Comparison of ENCODE assay signal across 23 cellular contexts in the genomic region with DNA sequence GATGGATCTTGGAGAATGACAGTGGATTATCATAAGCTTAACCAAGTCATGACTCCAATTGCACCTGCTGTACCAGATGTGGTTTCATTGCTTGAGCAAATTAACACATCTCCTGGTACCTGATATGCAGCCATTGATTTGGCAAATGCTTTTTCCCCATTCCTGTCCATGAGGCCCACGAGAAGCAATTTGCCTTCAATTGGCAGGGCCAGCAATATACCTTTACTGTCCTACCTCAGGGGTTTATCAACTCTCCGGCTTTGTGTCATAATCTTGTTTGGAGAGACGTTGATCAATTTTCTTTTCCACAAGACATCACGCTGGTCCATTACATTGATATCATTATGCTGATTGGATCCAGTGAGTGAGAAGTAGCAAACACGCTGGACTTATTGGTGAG. TPM values are rescaled to one million over a fixed set of nuclear protein-coding genes. Genes with fewer than 3 reads are reported as not detected.
DNase-seq lines count a peak whose midpoint lies in the region; ATAC-seq and TF ChIP-seq lines count a peak whose summit lies in the region.
"Had no signal": no experiment of that assay in that cellular context is flagged by ENCODE, and none has a peak within 500 bp of the region (broad histone marks: within the 10 kb centered on the region; RNA-seq: fewer than 3 reads in every experiment).

No MANE protein-coding gene starts in this region.

- DNase-seq in NCI-H2171 treated with DMSO at 0.1 percent for 48 hours (lab: John Stamatoyannopoulos, UW) (peak; percentile 48), NCI-H2171 (lab: John Stamatoyannopoulos, UW) (no peak), NCI-H82 treated with DMSO at 0.1 percent for 48 hours (lab: John Stamatoyannopoulos, UW; ENCODE audit: unreplicated experiment) (peak; percentile 67), dermis blood vessel endothelial cell (no peak), A172 (ENCODE audit: low spot score) (no peak)
- DNase-seq: 8988T; AML-193; Caco-2; Calu3; CD4-positive, alpha-beta T cell; CD8-positive, alpha-beta T cell; DMS153; DMS53; DMS79; DND-41; EL; GDM1 had no signal

- no peaks in the 10 kb centered on the region for H3K4me1 ChIP-seq in HEK293 (ENCODE audit: control insufficient read depth, insufficient read depth, low read length)
- H3K4me1 ChIP-seq: A549; BLaER1 treated with 17β-estradiol and CSF1 and Interleukin-3, amounts not matched to agents 10 nM and 100 nM; Caco-2 had no signal

- H3K27ac ChIP-seq in HEK293 (ENCODE audit: extremely low read depth, low read depth, low read length) = no peak overlapping the region
- H3K27ac ChIP-seq: A549; BLaER1 treated with 17β-estradiol and CSF1 and Interleukin-3, amounts not matched to agents 10 nM and 100 nM; C4-2B had no signal

- no peak for TF ChIP-seq CTCF in HEK293 (tag by site-specific recombination; IDR thresholded peaks at IDR 0.05)

- no peaks in the 10 kb centered on the region for H3K9me3 ChIP-seq in HEK293 (ENCODE audit: control insufficient read depth, insufficient read depth, low read depth, low read length)
- H3K9me3 ChIP-seq: A549, Caco-2 had no signal

- CTCF ChIA-PET in HEK293 (lab: Yijun Ruan, JAX) = no interaction called here

- POLR2A ChIA-PET in HEK293 (lab: Yijun Ruan, JAX) = no interaction called here

- no peak for ATAC-seq in GM18520 (IDR thresholded peaks at IDR 0.05; ENCODE audit: unreplicated experiment)
- ATAC-seq: A549; CD8-positive, alpha-beta T cell; GM12878 had no signal

- no peak overlapping the region for H3K4me3 ChIP-seq in HEK293 (ENCODE audit: low read depth, low read length)
- H3K4me3 ChIP-seq: A549; BLaER1 treated with 17β-estradiol and CSF1 and Interleukin-3, amounts not matched to agents 10 nM and 100 nM; GM12878 had no signal

- H3K36me3 ChIP-seq in HEK293 (ENCODE audit: control insufficient read depth in 2 of 2, insufficient read depth in 1 of 2, low read length in 2 of 2) = no peaks in the 10 kb centered on the region
- H3K36me3 ChIP-seq: BLaER1 treated with 17β-estradiol and CSF1 and Interleukin-3, amounts not matched to agents 10 nM and 100 nM had no signal

TF ChIP-seq in HEK293, 187 proteins besides CTCF, POLR2A, EP300 and RAD21:
- TF ChIP-seq ZNF501 (tag by site-specific recombination; IDR thresholded peaks at IDR 0.05) (no peak), ZNF157 (tag by site-specific recombination; IDR thresholded peaks at IDR 0.05) (peak; percentile 97), ZNF623 (tag by site-specific recombination; IDR thresholded peaks at IDR 0.05) (no peak)

RNA-seq across cellular contexts. Expression of a gene that starts 20.1 kb away (rescaled TPM):
- 8.5 and 17.0 TPM in 2 replicates for total RNA-seq in dermis blood vessel endothelial cell
- total RNA-seq in A172 (2014; rRNA removed; shearing (Covaris generic)) = 4.4 and 9.1 TPM in 2 replicates

RNA-seq across cellular contexts. Expression of a gene that starts 49.4 kb away (rescaled TPM):
- total RNA-seq in dermis blood vessel endothelial cell = 19.1 and 23.3 TPM in 2 replicates
- total RNA-seq in A172 (2014; rRNA removed; shearing (Covaris generic)) = 15.2 and 25.8 TPM in 2 replicates

RNA-seq across cellular contexts. Expression of a gene that starts 49.6 kb away (rescaled TPM):
- 8.8 and 9.7 TPM in 2 replicates for total RNA-seq in dermis blood vessel endothelial cell
- total RNA-seq in A172 (2014; rRNA removed; shearing (Covaris generic)) = 6.2 and 7.8 TPM in 2 replicates

Comparison
In these comparisons a context has a peak if more than half of its experiments do, and no peak if none do; other contexts are left out.
1. DNase-seq: peak in NCI-H2171 treated with DMSO at 0.1 percent for 48 hours (single experiment) and NCI-H82 treated with DMSO at 0.1 percent for 48 hours (single experiment); none in NCI-H2171 (single experiment), dermis blood vessel endothelial cell (single experiment) and A172 (single experiment).